Comparison of ENCODE assay signal across 8 cellular contexts in the genomic region with DNA sequence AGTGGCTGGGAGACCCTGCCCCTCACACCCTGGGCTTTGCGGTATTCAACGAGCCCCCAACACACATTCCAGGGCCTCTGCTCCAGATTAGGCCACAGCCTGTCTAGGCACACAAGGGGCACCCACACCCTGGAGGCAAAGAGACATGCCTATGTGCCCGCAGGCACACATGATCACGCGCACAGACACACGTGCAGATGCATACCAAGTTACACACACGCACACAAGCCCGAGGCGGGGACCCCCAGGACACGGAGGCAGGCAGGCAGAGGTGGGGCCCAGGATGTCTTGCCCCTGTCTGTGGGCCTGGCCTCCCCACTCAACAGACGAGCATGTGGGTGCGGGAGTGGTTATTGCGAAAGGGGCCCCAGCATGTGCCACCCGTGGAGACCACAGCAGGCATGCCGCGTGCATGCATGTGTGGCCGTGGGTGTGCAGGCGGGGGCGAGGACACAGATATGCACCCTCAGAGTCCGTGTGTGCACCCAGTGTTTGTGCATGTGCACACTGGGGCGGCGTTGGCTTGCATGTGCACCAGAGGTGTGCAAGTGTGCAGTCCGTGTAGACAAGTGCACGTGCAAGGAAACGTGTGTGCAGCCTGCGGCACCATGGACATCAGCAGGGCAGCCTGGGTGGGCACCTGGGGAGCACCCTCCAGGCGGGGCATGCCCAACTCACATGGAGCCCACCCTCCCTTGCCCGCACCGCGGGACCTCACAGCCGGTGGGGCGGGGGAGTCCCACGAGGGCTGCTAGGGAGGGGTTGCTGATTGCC. TPM values are rescaled to one million over a fixed set of nuclear protein-coding genes. Genes with fewer than 3 reads are reported as not detected.
DNase-seq lines count a peak whose midpoint lies in the region; ATAC-seq, FAIRE-seq and TF ChIP-seq lines count a peak whose summit lies in the region.
"Not testable (repeated sequence)": the region's sequence is repeated elsewhere in the genome, so short reads cannot be mapped to it uniquely, and the experiment has no call there.

No MANE protein-coding gene starts in this region.

- ATAC-seq in activated CD4-positive, alpha-beta T cell treated with anti-CD3 and anti-CD28 coated beads for 36 hours = not testable (repeated sequence)

- H3K27me3 Mint-ChIP-seq in CD8-positive, alpha-beta memory T cell; activated CD4-positive, alpha-beta T cell treated with anti-CD3 and anti-CD28 coated beads for 36 hours; osteocyte (ENCODE audit: unreplicated experiment): not testable (repeated sequence)

- H3K36me3 Mint-ChIP-seq in CD8-positive, alpha-beta memory T cell; activated CD4-positive, alpha-beta T cell treated with anti-CD3 and anti-CD28 coated beads for 36 hours (ENCODE audit: low read depth); osteocyte (ENCODE audit: unreplicated experiment): not testable (repeated sequence)

- POLR2A ChIA-PET in CD8-positive, alpha-beta memory T cell (lab: Charles Lee); activated CD4-positive, alpha-beta T cell treated with anti-CD3 and anti-CD28 coated beads for 36 hours (lab: Charles Lee): not testable (repeated sequence)

- not testable (repeated sequence) for H3K9me3 Mint-ChIP-seq in CD8-positive, alpha-beta memory T cell; activated CD4-positive, alpha-beta T cell treated with anti-CD3 and anti-CD28 coated beads for 36 hours (ENCODE audit: low read depth); osteocyte (ENCODE audit: unreplicated experiment)

- intact Hi-C loops in activated CD4-positive, alpha-beta T cell treated with anti-CD3 and anti-CD28 coated beads for 36 hours (cut with DNase I, micrococcal nuclease) = loop anchor here in 1 of 2 experiments (5.0 kb wide), 1 partner anchor 110 kb away; no protein-coding TSS in a partner anchor
- intact Hi-C loops in ascending aorta (cut with DNase I) = loop anchor here (5.0 kb wide), 1 partner anchor 55 kb away; no protein-coding TSS in a partner anchor

- WGBS in liver = 69% methylated on average over 33 of the region's 33 CpGs

- H3K9ac ChIP-seq in liver (ENCODE audit: low read depth in 1 of 2, low read length in 2 of 2) = not testable (repeated sequence)

- CTCF ChIA-PET in CD8-positive, alpha-beta memory T cell (lab: Charles Lee); activated CD4-positive, alpha-beta T cell treated with anti-CD3 and anti-CD28 coated beads for 36 hours (lab: Charles Lee): not testable (repeated sequence)

- H3K4me1 Mint-ChIP-seq in CD8-positive, alpha-beta memory T cell = peaks cover 5 to 22% (median 6%) of the 10 kb centered on the region in 3 donors
- H3K4me1 Mint-ChIP-seq in activated CD4-positive, alpha-beta T cell treated with anti-CD3 and anti-CD28 coated beads for 36 hours = not testable (repeated sequence)
- peaks cover 13% of the 10 kb centered on the region for H3K4me1 Mint-ChIP-seq in osteocyte (ENCODE audit: unreplicated experiment)

- H3K27ac ChIP-seq in CD8-positive, alpha-beta memory T cell (ENCODE audit: low read depth, low read length); ascending aorta; liver (ENCODE audit: low read depth in 1 of 2, low read length in 2 of 2): not testable (repeated sequence)

- not testable (repeated sequence) for H3K9me3 ChIP-seq in CD8-positive, alpha-beta memory T cell (ENCODE audit: low read length); ascending aorta; liver (ENCODE audit: control insufficient read depth in 4 of 4, low read length in 3 of 4)

- TF ChIP-seq RAD21 in liver (IDR thresholded peaks at IDR 0.05) = not testable (repeated sequence)

- TF ChIP-seq CTCF in LNCaP clone FGC (IDR thresholded peaks at IDR 0.05; ENCODE audit: control insufficient read depth, extremely low read depth, insufficient read depth); ascending aorta (IDR thresholded peaks at IDR 0.05); epithelial cell of proximal tubule (conservative IDR thresholded peaks at IDR 0.05; ENCODE audit: low read depth, low read length); liver (IDR thresholded peaks at IDR 0.05; ENCODE audit: low read depth, low read length, missing input control); osteocyte (IDR thresholded peaks at IDR 0.05): not testable (repeated sequence)

- not testable (repeated sequence) for H3K4me1 ChIP-seq in CD8-positive, alpha-beta memory T cell (ENCODE audit: insufficient read depth, low read length)
- H3K4me1 ChIP-seq in ascending aorta (peaks cover 10 to 11% of the 10 kb centered on the region in 2 donors), liver (ENCODE audit: control insufficient read depth in 4 of 4, insufficient read depth in 4 of 4, low read length in 3 of 4) (peaks cover 6 to 39% (median 29%) of the 10 kb centered on the region in 4 donors)

- peak; percentile 99 for FAIRE-seq in urothelium cell line (lab: Jason Lieb, UNC)

- not testable (repeated sequence) for H3K4me3 ChIP-seq in CD8-positive, alpha-beta memory T cell (ENCODE audit: low read length)
- H3K4me3 ChIP-seq in LNCaP clone FGC (ENCODE audit: low read depth, low read length) (peak overlapping the region; percentile 51), ascending aorta (peak overlapping the region; percentile 68 to 75), epithelial cell of proximal tubule (ENCODE audit: low read depth, low read length) (peak overlapping the region; percentile 47), liver (ENCODE audit: low read depth in 1 of 3, low read length in 3 of 3) (peak overlapping the region in 2 of 3 donors; percentile 46 to 84)

- not testable (repeated sequence) for H3K36me3 ChIP-seq in CD8-positive, alpha-beta memory T cell (ENCODE audit: insufficient read depth, low read length); ascending aorta; liver (ENCODE audit: control insufficient read depth in 4 of 4, insufficient read depth in 3 of 4, low read depth in 1 of 4, low read length in 3 of 4)

- peak overlapping the region; percentile 61 to 84 (median 73) for H3K4me3 Mint-ChIP-seq in CD8-positive, alpha-beta memory T cell
- peak overlapping the region; percentile 32 for H3K4me3 Mint-ChIP-seq in activated CD4-positive, alpha-beta T cell treated with anti-CD3 and anti-CD28 coated beads for 36 hours
- peak overlapping the region; percentile 45 for H3K4me3 Mint-ChIP-seq in osteocyte (ENCODE audit: unreplicated experiment)

- H3K27ac Mint-ChIP-seq in CD8-positive, alpha-beta memory T cell = peak overlapping the region in 1 of 8 donors; percentile 55
- H3K27ac Mint-ChIP-seq in activated CD4-positive, alpha-beta T cell treated with anti-CD3 and anti-CD28 coated beads for 36 hours; osteocyte (ENCODE audit: unreplicated experiment): not testable (repeated sequence)

- not testable (repeated sequence) for H3K27me3 ChIP-seq in CD8-positive, alpha-beta memory T cell (ENCODE audit: insufficient read depth, low read length, poor library complexity, severe bottlenecking); ascending aorta; liver (ENCODE audit: control insufficient read depth in 4 of 4, insufficient read depth in 4 of 4, low read length in 3 of 4)

- DNase-seq in CD8-positive, alpha-beta memory T cell = peak in 1 of 5 donors; percentile 16
- not testable (repeated sequence) for DNase-seq in LNCaP clone FGC (ENCODE audit: low read depth); ascending aorta (ENCODE audit: low spot score in 2 of 2); epithelial cell of proximal tubule (ENCODE audit: low read depth); osteocyte (ENCODE audit: extremely low spot score, unreplicated experiment); urothelium cell line (ENCODE audit: low spot score)
- peak; percentile 23 for DNase-seq in activated CD4-positive, alpha-beta T cell treated with anti-CD3 and anti-CD28 coated beads for 36 hours

RNA-seq across cellular contexts. Expression of a gene that starts 1.3 kb away (rescaled TPM):
- total RNA-seq in CD8-positive, alpha-beta memory T cell = 1 to 10 TPM; 1.8 to 2.7 TPM
- polyA plus RNA-seq in CD8-positive, alpha-beta memory T cell = 6.0 TPM
- total RNA-seq in activated CD4-positive, alpha-beta T cell treated with anti-CD3 and anti-CD28 coated beads for 36 hours = 1 to 10 TPM; 2.2 to 2.3 TPM
- total RNA-seq in ascending aorta = 0.43 TPM
- total RNA-seq in epithelial cell of proximal tubule = 12.1 and 18.6 TPM in 2 replicates
- total RNA-seq in liver = 1 to 10 TPM in 1 of 2 donors, under 1 TPM in 1; 0.33 to 1.1 TPM
- polyA plus RNA-seq in liver = 10 to 100 TPM in 1 of 2 donors, 1 to 10 TPM in 1; 1.2 to 10.4 TPM
- total RNA-seq in osteocyte = 1.5 and 2.1 TPM in 2 replicates

RNA-seq across cellular contexts. Expression of a gene that starts 53.0 kb away (rescaled TPM):
- 10 to 100 TPM; 46.8 to 48.4 TPM for total RNA-seq in CD8-positive, alpha-beta memory T cell
- 150 TPM for polyA plus RNA-seq in CD8-positive, alpha-beta memory T cell
- total RNA-seq in activated CD4-positive, alpha-beta T cell treated with anti-CD3 and anti-CD28 coated beads for 36 hours = 10 to 100 TPM; 22.4 to 24.8 TPM
- total RNA-seq in ascending aorta = 42.1 TPM
- 56.9 and 65.2 TPM in 2 replicates for total RNA-seq in epithelial cell of proximal tubule
- total RNA-seq in liver = 10 to 100 TPM; 40.7 to 58.8 TPM
- 100 to 1,000 TPM in 1 of 2 donors, 10 to 100 TPM in 1; 88.2 to 105 TPM for polyA plus RNA-seq in liver
- total RNA-seq in osteocyte = 55.0 and 59.4 TPM in 2 replicates
